ENCODE assay signal across 8 cellular contexts in the genomic region with DNA sequence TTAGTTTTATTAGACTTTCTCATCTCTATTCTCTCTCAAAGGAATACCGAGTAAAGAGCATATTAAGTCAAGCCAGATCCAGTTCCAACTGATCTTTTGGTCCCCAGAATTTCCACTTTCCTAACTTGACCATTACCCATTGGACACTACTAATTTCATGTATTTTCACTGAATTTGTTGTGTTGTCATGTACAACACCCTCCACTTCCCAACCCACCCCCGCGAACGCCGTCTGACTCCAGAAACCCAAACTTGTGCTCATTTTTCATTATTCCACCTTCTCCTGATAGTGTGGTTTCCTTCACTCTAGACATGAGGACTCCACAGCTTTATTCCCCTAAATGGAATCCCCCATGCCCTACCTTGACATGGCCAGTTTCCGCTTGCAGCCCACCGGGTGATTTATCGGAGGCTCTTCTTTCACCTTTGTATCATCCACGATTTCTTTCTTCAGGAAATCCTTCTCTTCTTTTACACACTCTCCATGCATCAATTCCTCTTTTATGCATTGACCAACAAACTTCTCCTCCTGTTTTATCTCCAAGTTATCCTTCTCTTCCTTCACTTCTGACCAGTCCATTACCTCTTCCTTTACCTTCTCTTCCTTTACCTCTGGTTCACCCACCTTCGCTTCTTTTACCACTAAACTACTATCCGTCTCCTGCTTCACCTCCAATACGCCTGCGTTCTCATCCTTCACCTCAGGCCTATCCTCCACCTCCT. TPM values are rescaled to one million over a fixed set of nuclear protein-coding genes. Genes with fewer than 3 reads are reported as not detected.
DNase-seq lines count a peak whose midpoint lies in the region; ATAC-seq and TF ChIP-seq lines count a peak whose summit lies in the region.

No MANE protein-coding gene starts in this region.

- no peak overlapping the region for H2AFZ ChIP-seq in OCI-LY1 (ENCODE audit: low read length)

- peak overlapping the region; percentile 76 for H3K9ac ChIP-seq in OCI-LY1 (ENCODE audit: low read length)

- H3K27ac ChIP-seq in CD4-positive, CD25-positive, alpha-beta regulatory T cell (ENCODE audit: insufficient read depth, low read length, poor library complexity, severe bottlenecking), result peak overlapping the region; percentile 69
- H3K27ac ChIP-seq in OCI-LY1 (ENCODE audit: low read depth, low read length, poor library complexity, severe bottlenecking) (no peak overlapping the region), right atrium auricular region (peak overlapping the region; percentile 84 to 87)

- H3K79me2 ChIP-seq in OCI-LY1 (ENCODE audit: insufficient read depth, low read length), result peaks cover 23% of the 10 kb centered on the region

- H3K9me3 Mint-ChIP-seq in CD4-positive, CD25-positive, alpha-beta regulatory T cell, result peaks cover 0 to 2% (median 0%) of the 10 kb centered on the region in 7 donors
- no peaks in the 10 kb centered on the region for H3K9me3 Mint-ChIP-seq in stimulated activated naive CD8-positive, alpha-beta T cell treated with anti-CD3 and anti-CD28 coated beads, Interleukin-15, amount 100 ng/mL, for 72 hours

- H4K20me1 ChIP-seq in OCI-LY1 (ENCODE audit: insufficient read depth, low read length), result no peaks in the 10 kb centered on the region

- H3K4me2 ChIP-seq in OCI-LY1 (ENCODE audit: low read length), result peak overlapping the region; percentile 90

- H3K4me1 Mint-ChIP-seq in CD4-positive, CD25-positive, alpha-beta regulatory T cell, result peaks cover 11 to 35% (median 27%) of the 10 kb centered on the region in 4 donors
- H3K4me1 Mint-ChIP-seq in stimulated activated naive CD8-positive, alpha-beta T cell treated with anti-CD3 and anti-CD28 coated beads, Interleukin-15, amount 100 ng/mL, for 72 hours, result peaks cover 11% of the 10 kb centered on the region

- H3K36me3 ChIP-seq in CD4-positive, CD25-positive, alpha-beta regulatory T cell (ENCODE audit: control insufficient read depth, insufficient read depth, low read length), result peaks cover 18% of the 10 kb centered on the region
- H3K36me3 ChIP-seq in OCI-LY1 (ENCODE audit: insufficient read depth, low read length) (peaks cover 38% of the 10 kb centered on the region), right atrium auricular region (peaks cover 18% of the 10 kb centered on the region)

- H3K36me3 Mint-ChIP-seq in CD4-positive, CD25-positive, alpha-beta regulatory T cell, result peaks cover 28% of the 10 kb centered on the region

- no peaks in the 10 kb centered on the region for H3K27me3 Mint-ChIP-seq in CD4-positive, CD25-positive, alpha-beta regulatory T cell
- H3K27me3 Mint-ChIP-seq in stimulated activated naive CD8-positive, alpha-beta T cell treated with anti-CD3 and anti-CD28 coated beads, Interleukin-15, amount 100 ng/mL, for 72 hours, result no peaks in the 10 kb centered on the region

- H3K4me1 ChIP-seq in CD4-positive, CD25-positive, alpha-beta regulatory T cell (ENCODE audit: control insufficient read depth, insufficient read depth, low read length, poor library complexity, severe bottlenecking), result peaks cover 23% of the 10 kb centered on the region
- peaks cover 22% of the 10 kb centered on the region for H3K4me1 ChIP-seq in OCI-LY1 (ENCODE audit: insufficient read depth, low read length, severe bottlenecking)
- H3K4me1 ChIP-seq in right atrium auricular region, result peaks cover 0 to 14% of the 10 kb centered on the region in 2 donors

- H3K9me2 ChIP-seq in OCI-LY1 (ENCODE audit: low read depth, low read length), result no peaks in the 10 kb centered on the region

- no peaks in the 10 kb centered on the region for H3F3A ChIP-seq in OCI-LY1 (ENCODE audit: insufficient read depth, low read length)

- no peak for ATAC-seq in CD4-positive, CD25-positive, alpha-beta regulatory T cell (ENCODE audit: low read depth in 2 of 2)
- ATAC-seq in GM21576 (IDR thresholded peaks at IDR 0.05; ENCODE audit: unreplicated experiment), result peak; percentile 33
- peak; percentile 48 for ATAC-seq in stimulated activated naive CD8-positive, alpha-beta T cell treated with anti-CD3 and anti-CD28 coated beads, Interleukin-15, amount 100 ng/mL, for 72 hours
- no peak for ATAC-seq in HG03457 (IDR thresholded peaks at IDR 0.05; ENCODE audit: unreplicated experiment)
- ATAC-seq in GM21825 (IDR thresholded peaks at IDR 0.05; ENCODE audit: unreplicated experiment), result no peak

- no peaks in the 10 kb centered on the region for H3K9me3 ChIP-seq in CD4-positive, CD25-positive, alpha-beta regulatory T cell (ENCODE audit: control insufficient read depth in 2 of 2, low read length in 2 of 2)
- H3K9me3 ChIP-seq in OCI-LY1 (ENCODE audit: low read length) (no peaks in the 10 kb centered on the region), right atrium auricular region (no peaks in the 10 kb centered on the region)

- DNase-seq in CD4-positive, CD25-positive, alpha-beta regulatory T cell, result no peak
- DNase-seq in right atrium auricular region (ENCODE audit: low spot score), result no peak
- DNase-seq in stimulated activated naive CD8-positive, alpha-beta T cell treated with anti-CD3 and anti-CD28 coated beads, Interleukin-15, amount 100 ng/mL, for 72 hours, result no peak
- DNase-seq in NAMALWA (ENCODE audit: low spot score), result no peak

- no peaks in the 10 kb centered on the region for H3K27me3 ChIP-seq in CD4-positive, CD25-positive, alpha-beta regulatory T cell (ENCODE audit: control insufficient read depth, insufficient read depth, low read length)
- H3K27me3 ChIP-seq in OCI-LY1 (ENCODE audit: insufficient read depth, low read length) (no peaks in the 10 kb centered on the region), right atrium auricular region (no peaks in the 10 kb centered on the region)

- no peak for TF ChIP-seq CTCF in OCI-LY1 (IDR thresholded peaks at IDR 0.05; ENCODE audit: low read length)
- TF ChIP-seq CTCF in right atrium auricular region (IDR thresholded peaks at IDR 0.05), result no peak

- peak overlapping the region; percentile 98 for H3K4me3 ChIP-seq in CD4-positive, CD25-positive, alpha-beta regulatory T cell (ENCODE audit: low read depth, low read length)
- H3K4me3 ChIP-seq in OCI-LY1 (ENCODE audit: low read depth, low read length, poor library complexity, severe bottlenecking) (peak overlapping the region; percentile 83), right atrium auricular region (peak overlapping the region; percentile 76 to 84)

- no peak overlapping the region for H3K27ac Mint-ChIP-seq in CD4-positive, CD25-positive, alpha-beta regulatory T cell
- H3K27ac Mint-ChIP-seq in stimulated activated naive CD8-positive, alpha-beta T cell treated with anti-CD3 and anti-CD28 coated beads, Interleukin-15, amount 100 ng/mL, for 72 hours, result no peak overlapping the region

- no peak overlapping the region for H3K4me3 Mint-ChIP-seq in CD4-positive, CD25-positive, alpha-beta regulatory T cell
- H3K4me3 Mint-ChIP-seq in stimulated activated naive CD8-positive, alpha-beta T cell treated with anti-CD3 and anti-CD28 coated beads, Interleukin-15, amount 100 ng/mL, for 72 hours, result no peak overlapping the region

RNA-seq across cellular contexts. Expression of gene ZNHIT6, which starts 0.8 kb away (rescaled TPM):
- 16.4 TPM for total RNA-seq in CD4-positive, CD25-positive, alpha-beta regulatory T cell
- 10 to 100 TPM; 14.5 to 20.3 (median 17.1) TPM for polyA plus RNA-seq in CD4-positive, CD25-positive, alpha-beta regulatory T cell
- 1 to 10 TPM; 7.0 to 8.4 TPM for total RNA-seq in right atrium auricular region

Comparison
In these comparisons a context has a peak if more than half of its experiments do, and no peak if none do; other contexts are left out.
1. ATAC-seq: peak in GM21576 (single experiment) and stimulated activated naive CD8-positive, alpha-beta T cell treated with anti-CD3 and anti-CD28 coated beads, Interleukin-15, amount 100 ng/mL, for 72 hours (single experiment); none in CD4-positive, CD25-positive, alpha-beta regulatory T cell (0 of 2), HG03457 (single experiment) and GM21825 (single experiment).
2. Peak in every context shown above with its lines, with median percentiles within 50 percentile points of each other: H3K4me3 ChIP-seq.